9 cellular contexts compared by ENCODE assay signal in genomic region chr12:62631531-62632520, GRCh38.
DNase-seq lines count a peak whose midpoint lies in the region; ATAC-seq and TF ChIP-seq lines count a peak whose summit lies in the region.
"Had no signal": no experiment of that assay in that cellular context is flagged by ENCODE, and none has a peak within 500 bp of the region (broad histone marks: within the 10 kb centered on the region; RNA-seq: fewer than 3 reads in every experiment).

No MANE protein-coding gene starts in this region.

- ATAC-seq in GM18909 (IDR thresholded peaks at IDR 0.05; ENCODE audit: poor library complexity, unreplicated experiment) (peak; percentile 62), HG03354 (IDR thresholded peaks at IDR 0.05; ENCODE audit: poor library complexity, severe bottlenecking, unreplicated experiment) (peak; percentile 66), gastrocnemius medialis (peak; percentile 67 to 68), GM21515 (IDR thresholded peaks at IDR 0.05; ENCODE audit: unreplicated experiment) (no peak)

- DNase-seq in BE2C (peak; percentile 71), iris pigment epithelial cell (ENCODE audit: low read depth) (peak; percentile 80), gastrocnemius medialis (peak; percentile 18 to 28)

- peaks cover 6% of the 10 kb centered on the region for H3K4me1 Mint-ChIP-seq in T-helper 1 cell treated with Interleukin-12 subunit alpha and Interleukin-12 subunit beta and Interleukin-4 antibody, amounts not matched to agents 30 μg/mL and 1 μg/mL, for 36 hours (ENCODE audit: low read depth)

- no peaks in the 10 kb centered on the region for H3K36me3 Mint-ChIP-seq in T-helper 1 cell treated with Interleukin-12 subunit alpha and Interleukin-12 subunit beta and Interleukin-4 antibody, amounts not matched to agents 30 μg/mL and 1 μg/mL, for 36 hours (ENCODE audit: low read depth)

- H3K4me1 ChIP-seq in BE2C, result 0 out of 2 replicates have a peak, but pooled peaks cover 2% of the 10 kb centered on the region
- peaks cover 7 to 11% of the 10 kb centered on the region in 2 donors for H3K4me1 ChIP-seq in gastrocnemius medialis

- intact Hi-C loops in gastrocnemius medialis (cut with DNase I; ENCODE audit: low total_unique reads), result no loop called here

- peak overlapping the region; percentile 43 for H3K27ac ChIP-seq in cingulate gyrus (ENCODE audit: low read depth, low read length)
- peak overlapping the region; percentile 33 to 55 (median 48) for H3K27ac ChIP-seq in gastrocnemius medialis
- H3K27ac ChIP-seq: KMS-11 had no signal

- TF ChIP-seq POLR2A in gastrocnemius medialis (IDR thresholded peaks at IDR 0.05), result no peak

- H3K4me3 Mint-ChIP-seq in T-helper 1 cell treated with Interleukin-12 subunit alpha and Interleukin-12 subunit beta and Interleukin-4 antibody, amounts not matched to agents 30 μg/mL and 1 μg/mL, for 36 hours, result peak overlapping the region; percentile 66

- H3K9me3 ChIP-seq in BE2C (no peaks in the 10 kb centered on the region), gastrocnemius medialis (no peaks in the 10 kb centered on the region)

- H3K4me3 ChIP-seq in BE2C (ENCODE audit: low read depth, low read length) (peak overlapping the region; percentile 71), gastrocnemius medialis (peak overlapping the region; percentile 56 to 93 (median 60))

- H3K9me3 Mint-ChIP-seq in T-helper 1 cell treated with Interleukin-12 subunit alpha and Interleukin-12 subunit beta and Interleukin-4 antibody, amounts not matched to agents 30 μg/mL and 1 μg/mL, for 36 hours, result no peaks in the 10 kb centered on the region

- no peak overlapping the region for H3K27ac Mint-ChIP-seq in T-helper 1 cell treated with Interleukin-12 subunit alpha and Interleukin-12 subunit beta and Interleukin-4 antibody, amounts not matched to agents 30 μg/mL and 1 μg/mL, for 36 hours

- H3K27me3 Mint-ChIP-seq in T-helper 1 cell treated with Interleukin-12 subunit alpha and Interleukin-12 subunit beta and Interleukin-4 antibody, amounts not matched to agents 30 μg/mL and 1 μg/mL, for 36 hours (ENCODE audit: low read depth), result peaks cover 87% of the 10 kb centered on the region

- H3K36me3 ChIP-seq in BE2C (no peaks in the 10 kb centered on the region), gastrocnemius medialis (no peaks in the 10 kb centered on the region)

- in situ Hi-C loops in gastrocnemius medialis (cut with MboI; ENCODE audit: low sequenced_read_pairs in 4 of 4), result no loop called here

- H3K27me3 ChIP-seq in BE2C (no peaks in the 10 kb centered on the region), gastrocnemius medialis (peaks cover 15 to 37% (median 34%) of the 10 kb centered on the region in 3 donors)

- peak; percentile 49 for TF ChIP-seq CTCF in BE2C (IDR thresholded peaks at IDR 0.05; ENCODE audit: low read depth, low read length)
- peak in 3 of 5 experiments; percentile 14 to 40 (median 34) for TF ChIP-seq CTCF in gastrocnemius medialis (IDR thresholded peaks at IDR 0.05 in 4 of 5, conservative IDR thresholded peaks at IDR 0.05 in 1 of 5)

Comparison
In these comparisons a context has a peak if more than half of its experiments do, and no peak if none do; other contexts are left out.
1. DNase-seq: peak in every context shown above with its lines; median percentile 80 in iris pigment epithelial cell; 71 in BE2C; 23 in gastrocnemius medialis.